In the genomic region with DNA sequence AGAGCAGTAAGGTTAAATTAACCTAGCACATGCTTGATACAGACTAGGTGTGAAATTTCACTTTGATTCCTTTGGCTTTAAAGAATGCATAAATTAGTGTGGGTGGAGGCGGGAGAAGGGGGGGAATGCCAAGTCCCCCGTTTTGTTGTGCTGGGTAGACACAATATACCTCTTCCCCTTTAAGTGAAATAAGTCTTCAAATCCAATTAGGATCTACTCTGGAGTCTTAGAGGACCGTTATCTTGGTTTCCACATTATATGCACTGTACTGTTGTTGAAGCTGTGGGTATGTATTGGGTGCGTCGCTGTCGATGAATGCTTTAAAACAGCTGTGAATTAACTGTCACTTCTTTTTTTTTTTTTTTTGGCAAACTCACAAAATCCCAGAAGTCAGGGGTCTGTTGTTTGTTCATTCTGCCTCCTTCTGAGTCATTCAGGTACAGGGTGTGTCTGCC, we compare ENCODE assay signal across 8 cellular contexts. TPM values are rescaled to one million over a fixed set of nuclear protein-coding genes. Genes with fewer than 3 reads are reported as not detected.
A peak's percentile ranks its signal among the peaks of the same experiment; 100 is the strongest.
DNase-seq lines count a peak whose midpoint lies in the region; ATAC-seq and TF ChIP-seq lines count a peak whose summit lies in the region.

No MANE protein-coding gene starts in this region.

- 7% methylated on average over 6 of the region's 6 CpGs for WGBS in smooth muscle cell (ENCODE audit: low lambda C conversion rate)

- peak; percentile 2 for ATAC-seq in GM19463 (IDR thresholded peaks at IDR 0.05; ENCODE audit: unreplicated experiment)
- ATAC-seq in HG03025 (IDR thresholded peaks at IDR 0.05; ENCODE audit: low FRiP score, unreplicated experiment) = no peak

- H3K36me3 ChIP-seq in smooth muscle cell (ENCODE audit: low read depth) = no peaks in the 10 kb centered on the region

- no peaks in the 10 kb centered on the region for H3K9me3 ChIP-seq in smooth muscle cell (replicated peaks; ENCODE audit: low read depth)

- H3K4me1 ChIP-seq in smooth muscle cell (ENCODE audit: low read depth) = peaks cover 17% of the 10 kb centered on the region

- DNase-seq in SW480 (ENCODE audit: low spot score) = peak; percentile 9
- DNase-seq in fibroblast of villous mesenchyme (ENCODE audit: low read depth) = no peak
- no peak for DNase-seq in smooth muscle cell (lab: John Stamatoyannopoulos, UW; ENCODE audit: unreplicated experiment)
- DNase-seq in G401 (ENCODE audit: low spot score) = no peak
- DNase-seq in NCI-H2029 (lab: John Stamatoyannopoulos, UW) = no peak
- DNase-seq in kidney tubule cell (ENCODE audit: low spot score) = no peak

- in situ Hi-C loops in G401 (cut with HindIII; ENCODE audit: low sequenced_read_pairs) = no loop called here

- H3K4me3 ChIP-seq in fibroblast of villous mesenchyme (ENCODE audit: low read depth, low read length) (peak overlapping the region; percentile 70), smooth muscle cell (peak overlapping the region; percentile 69)

- H3K4me2 ChIP-seq in smooth muscle cell = peak overlapping the region; percentile 98

- H3K27ac ChIP-seq in smooth muscle cell (ENCODE audit: low read depth) = peak overlapping the region; percentile 47

- TF ChIP-seq CTCF in fibroblast of villous mesenchyme (IDR thresholded peaks at IDR 0.05; ENCODE audit: insufficient read depth, low read depth, low read length) (no peak), smooth muscle cell (IDR thresholded peaks at IDR 0.05; ENCODE audit: borderline replicate concordance, insufficient read depth, poor library complexity, severe bottlenecking) (no peak)

- H4K20me1 ChIP-seq in smooth muscle cell (ENCODE audit: low read depth) = no peaks in the 10 kb centered on the region

- H3K9ac ChIP-seq in smooth muscle cell (ENCODE audit: low read depth) = peak overlapping the region; percentile 71

- no peaks in the 10 kb centered on the region for H3K27me3 ChIP-seq in smooth muscle cell (ENCODE audit: low read depth)

- peaks cover 7% of the 10 kb centered on the region for H3K79me2 ChIP-seq in smooth muscle cell (ENCODE audit: low read depth)

- H2AFZ ChIP-seq in smooth muscle cell (ENCODE audit: low read depth) = peak overlapping the region; percentile 87

- peaks cover 2% of the 10 kb centered on the region for H3F3A ChIP-seq in smooth muscle cell (ENCODE audit: low read depth)

RNA-seq across cellular contexts. Expression of a gene that starts 1.6 kb away (rescaled TPM):
- total RNA-seq in fibroblast of villous mesenchyme (9.9 and 12.9 TPM in 2 replicates), smooth muscle cell (11.7 and 12.1 TPM in 2 replicates)
- polyA plus RNA-seq in smooth muscle cell = 7.2 and 12.0 TPM in 2 replicates
- total RNA-seq in G401 (2014; rRNA removed; shearing (Covaris generic)) = not detected in 2 replicates

Comparison
In these comparisons a context has a peak if more than half of its experiments do, and no peak if none do; other contexts are left out.
1. RNA of a gene that starts 1.6 kb away (total RNA-seq): 11.7 to 12.1 TPM in smooth muscle cell and 9.9 to 12.9 TPM in fibroblast of villous mesenchyme; not detected in G401; every median in the first group is over 10 times any median in the second.